18 cellular contexts compared by ENCODE assay signal in the genomic region with DNA sequence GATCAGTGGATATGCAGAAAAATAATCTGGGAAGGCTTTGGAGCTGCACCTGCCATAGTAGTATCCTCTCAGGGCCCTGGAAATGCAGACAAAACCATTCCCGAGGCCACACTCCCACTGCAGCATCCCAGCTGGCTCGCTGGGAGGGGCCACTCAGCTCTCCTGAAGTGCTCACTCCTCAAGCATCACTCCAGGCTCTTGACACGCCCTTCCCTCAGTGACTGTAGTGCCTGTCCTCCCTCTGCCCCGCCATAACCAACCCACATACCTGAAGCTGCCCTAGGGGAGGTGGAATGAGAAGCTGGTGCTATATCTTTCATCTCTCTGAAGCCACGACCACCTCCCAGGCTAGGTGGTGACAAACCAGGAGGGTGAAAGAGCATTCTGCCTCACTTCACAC. TPM values are rescaled to one million over a fixed set of nuclear protein-coding genes. Genes with fewer than 3 reads are reported as not detected.
DNase-seq lines count a peak whose midpoint lies in the region; ATAC-seq and TF ChIP-seq lines count a peak whose summit lies in the region.
"Had no signal": no experiment of that assay in that cellular context is flagged by ENCODE, and none has a peak within 500 bp of the region (broad histone marks: within the 10 kb centered on the region; RNA-seq: fewer than 3 reads in every experiment).

No MANE protein-coding gene starts in this region.

- H3K4me1 Mint-ChIP-seq in stimulated activated naive CD8-positive, alpha-beta T cell treated with anti-CD3 and anti-CD28 coated beads, Interleukin-15, amount 100 ng/mL, for 72 hours, result peaks cover 19% of the 10 kb centered on the region
- H3K4me1 Mint-ChIP-seq in nephron progenitor cell, result peaks cover 13% of the 10 kb centered on the region

- no peak overlapping the region for H4K8ac ChIP-seq in neuronal stem cell (ENCODE audit: low read depth, low read length)

- peak overlapping the region; percentile 59 for H2BK15ac ChIP-seq in neuronal stem cell (ENCODE audit: low read length)

- H3K27me3 Mint-ChIP-seq in stimulated activated naive CD8-positive, alpha-beta T cell treated with anti-CD3 and anti-CD28 coated beads, Interleukin-15, amount 100 ng/mL, for 72 hours, result peaks cover 76% of the 10 kb centered on the region
- peaks cover 96% of the 10 kb centered on the region for H3K27me3 Mint-ChIP-seq in nephron progenitor cell (ENCODE audit: low read depth, poor library complexity)

- H3K27ac Mint-ChIP-seq in stimulated activated naive CD8-positive, alpha-beta T cell treated with anti-CD3 and anti-CD28 coated beads, Interleukin-15, amount 100 ng/mL, for 72 hours, result no peak overlapping the region
- H3K27ac Mint-ChIP-seq in nephron progenitor cell, result no peak overlapping the region

- H2BK5ac ChIP-seq in neuronal stem cell (ENCODE audit: low read length), result peak overlapping the region; percentile 12

- no CpG with 5 or more reads among the region's 5 CpGs for WGBS in neuronal stem cell (ENCODE audit: extremely low coverage in 2 of 2, insufficient read length in 2 of 2, insufficient replicate concordance in 1 of 2), 2 donors

- no peak overlapping the region for H3K4ac ChIP-seq in neuronal stem cell (ENCODE audit: low read length)

- no peak for TF ChIP-seq CTCF in HEK293 (tag by site-specific recombination; IDR thresholded peaks at IDR 0.05)
- no peak for TF ChIP-seq CTCF in nephron progenitor cell (IDR thresholded peaks at IDR 0.05)

- H2BK120ac ChIP-seq in neuronal stem cell (ENCODE audit: low read depth, low read length), result no peak overlapping the region

- no peak overlapping the region for H2BK12ac ChIP-seq in neuronal stem cell (ENCODE audit: low read length)

- H3K9ac ChIP-seq in neuronal stem cell (ENCODE audit: low read depth, low read length, poor library complexity), result no peak overlapping the region

- POLR2A ChIA-PET in HEK293 (lab: Yijun Ruan, JAX), result no interaction called here

- H3K36me3 ChIP-seq in HEK293 (ENCODE audit: control insufficient read depth in 2 of 2, insufficient read depth in 1 of 2, low read length in 2 of 2) (no peaks in the 10 kb centered on the region), neuronal stem cell (replicated peaks in 1 of 2; ENCODE audit: control insufficient read depth in 2 of 2, insufficient read depth in 2 of 2, low read length in 2 of 2) (no peaks in the 10 kb centered on the region)
- H3K36me3 ChIP-seq: BE2C, SJSA1 had no signal

- CTCF ChIA-PET in HEK293 (lab: Yijun Ruan, JAX), result interaction anchor here (0.6 to 2.1 kb wide), 4 partner anchors 15 to 567 kb away, joined by 3 to 9 read pairs (median 4); no protein-coding TSS in a partner anchor

- H3K4me1 ChIP-seq in HEK293 (ENCODE audit: control insufficient read depth, insufficient read depth, low read length), result no peaks in the 10 kb centered on the region
- H3K4me1 ChIP-seq in neuronal stem cell (ENCODE audit: control insufficient read depth in 2 of 2, insufficient read depth in 1 of 2, low read depth in 1 of 2, low read length in 2 of 2), result peaks cover 0 to 9% of the 10 kb centered on the region in 2 donors
- H3K4me1 ChIP-seq: SJSA1 had no signal

- H3K27ac ChIP-seq in HEK293 (ENCODE audit: extremely low read depth, low read depth, low read length) (no peak overlapping the region), neuronal stem cell (replicated peaks; ENCODE audit: low read length) (no peak overlapping the region)
- H3K27ac ChIP-seq: HL-60, SJSA1 had no signal

- H3K4me3 ChIP-seq in HEK293 (ENCODE audit: low read depth, low read length), result no peak overlapping the region
- no peak overlapping the region for H3K4me3 ChIP-seq in neuronal stem cell (ENCODE audit: low read length in 2 of 2)
- H3K4me3 ChIP-seq: SJSA1 had no signal

- DNase-seq in NCI-H2029 (lab: John Stamatoyannopoulos, UW) (peak; percentile 61), NCI-H345 treated with DMSO at 0.1 percent for 48 hours (lab: John Stamatoyannopoulos, UW; ENCODE audit: unreplicated experiment) (peak; percentile 94), neuronal stem cell (ENCODE audit: low spot score) (no peak), nephron progenitor cell (no peak), superior temporal gyrus (ENCODE audit: extremely low spot score) (no peak)
- no peak for DNase-seq in stimulated activated naive CD8-positive, alpha-beta T cell treated with anti-CD3 and anti-CD28 coated beads, Interleukin-15, amount 100 ng/mL, for 72 hours
- no peak for DNase-seq in activated CD4-positive, alpha-beta T cell treated with anti-CD3 and anti-CD28 coated beads for 48 hours
- DNase-seq: BE2C; CD8-positive, alpha-beta memory T cell; KBM-7; NCI-H2081 treated with DMSO at 0.1 percent for 48 hours; PC-3; T-helper 9 cell had no signal

- H3K36me3 Mint-ChIP-seq in nephron progenitor cell (ENCODE audit: low read depth), result no peaks in the 10 kb centered on the region
- H3K36me3 Mint-ChIP-seq: CD8-positive, alpha-beta memory T cell had no signal

- no peak overlapping the region for H3K23ac ChIP-seq in neuronal stem cell (ENCODE audit: low read depth, low read length, poor library complexity)

- no peaks in the 10 kb centered on the region for H3K9me3 Mint-ChIP-seq in stimulated activated naive CD8-positive, alpha-beta T cell treated with anti-CD3 and anti-CD28 coated beads, Interleukin-15, amount 100 ng/mL, for 72 hours
- H3K9me3 Mint-ChIP-seq in nephron progenitor cell, result no peaks in the 10 kb centered on the region
- H3K9me3 Mint-ChIP-seq: CD8-positive, alpha-beta memory T cell had no signal

- H3K27me3 ChIP-seq in neuronal stem cell (ENCODE audit: control insufficient read depth in 3 of 3, insufficient read depth in 3 of 3, low read depth in 1 of 3, low read length in 3 of 3), result peaks cover 23 to 77% (median 51%) of the 10 kb centered on the region in 3 experiments

- H3K14ac ChIP-seq in neuronal stem cell (ENCODE audit: low read length), result no peak overlapping the region

- no peaks in the 10 kb centered on the region for H3K9me3 ChIP-seq in HEK293 (ENCODE audit: control insufficient read depth, insufficient read depth, low read depth, low read length)
- H3K9me3 ChIP-seq in neuronal stem cell (replicated peaks in 1 of 2; ENCODE audit: control insufficient read depth in 2 of 2, insufficient read depth in 1 of 2, low read depth in 1 of 2, low read length in 2 of 2), result peaks cover 0 to 2% of the 10 kb centered on the region in 2 donors
- H3K9me3 ChIP-seq: BE2C, SJSA1 had no signal

- H3K4me2 ChIP-seq in neuronal stem cell (ENCODE audit: insufficient read depth, low read length, poor library complexity, severe bottlenecking), result no peak overlapping the region

- no peak overlapping the region for H2AK5ac ChIP-seq in neuronal stem cell (ENCODE audit: low read depth, low read length)

- H2AFZ ChIP-seq in neuronal stem cell (ENCODE audit: low read length), result no peak overlapping the region

- no peak overlapping the region for H3K18ac ChIP-seq in neuronal stem cell (ENCODE audit: low read length)

- ATAC-seq in stimulated activated naive CD8-positive, alpha-beta T cell treated with anti-CD3 and anti-CD28 coated beads, Interleukin-15, amount 100 ng/mL, for 72 hours, result no peak
- ATAC-seq: HCT116, PC-3 had no signal

- no peak overlapping the region for H4K91ac ChIP-seq in neuronal stem cell (ENCODE audit: low read depth, low read length, poor library complexity)

- H3K4me3 Mint-ChIP-seq in stimulated activated naive CD8-positive, alpha-beta T cell treated with anti-CD3 and anti-CD28 coated beads, Interleukin-15, amount 100 ng/mL, for 72 hours, result no peak overlapping the region
- H3K4me3 Mint-ChIP-seq in nephron progenitor cell, result no peak overlapping the region
- H3K4me3 Mint-ChIP-seq: CD8-positive, alpha-beta memory T cell had no signal

- peaks cover 2% of the 10 kb centered on the region for H3K79me1 ChIP-seq in neuronal stem cell (ENCODE audit: low read depth, low read length)

TF ChIP-seq in HEK293, 187 proteins besides CTCF, POLR2A, EP300 and RAD21:
- TF ChIP-seq ZBTB8A (tag by site-specific recombination; IDR thresholded peaks at IDR 0.05), result no peak
- TF ChIP-seq EGR2 (tag by site-specific recombination; IDR thresholded peaks at IDR 0.05; ENCODE audit: low read depth), result peak; percentile 27; the same call in 1 of the 2 replicates
- no peak for TF ChIP-seq ZNF658 (tag by site-specific recombination; IDR thresholded peaks at IDR 0.05)

RNA-seq across cellular contexts. Expression of a gene that starts 4.8 kb away (rescaled TPM):
- polyA plus RNA-seq in neuronal stem cell (2013, experiment 1 of 2), result 0.47 TPM
- polyA plus RNA-seq in neuronal stem cell (2013, experiment 2 of 2), result 0.50 TPM
- polyA plus RNA-seq: AG04450; CD8-positive, alpha-beta memory T cell had no signal

RNA-seq across cellular contexts. Expression of a gene that starts 32.3 kb away (rescaled TPM):
- 4.1 TPM for polyA plus RNA-seq in neuronal stem cell (2013, experiment 1 of 2)
- 3.3 TPM for polyA plus RNA-seq in neuronal stem cell (2013, experiment 2 of 2)
- polyA plus RNA-seq: AG04450 had no signal

Comparison
In these comparisons a context has a peak if more than half of its experiments do, and no peak if none do; other contexts are left out.
1. DNase-seq: peak in NCI-H2029 (single experiment) and NCI-H345 treated with DMSO at 0.1 percent for 48 hours (single experiment); none in neuronal stem cell (single experiment), stimulated activated naive CD8-positive, alpha-beta T cell treated with anti-CD3 and anti-CD28 coated beads, Interleukin-15, amount 100 ng/mL, for 72 hours (0 of 2), nephron progenitor cell (single experiment), activated CD4-positive, alpha-beta T cell treated with anti-CD3 and anti-CD28 coated beads for 48 hours (single experiment) and superior temporal gyrus (single experiment).